ENCODE assay signal across 8 cellular contexts in genomic region chr1:7207875-7208646, GRCh38.
DNase-seq lines count a peak whose midpoint lies in the region; ATAC-seq and TF ChIP-seq lines count a peak whose summit lies in the region.

No MANE protein-coding gene starts in this region.

- peak; percentile 91 for TF ChIP-seq CTCF in A673 (conservative IDR thresholded peaks at IDR 0.05; ENCODE audit: low read depth, low read length)
- peak; percentile 96 for TF ChIP-seq CTCF in foreskin keratinocyte (conservative IDR thresholded peaks at IDR 0.05)

- POLR2A ChIA-PET in A673 (lab: Charles Lee; ENCODE audit: low non-redundant PET): no interaction called here

- DNase-seq in A673 (ENCODE audit: low spot score) (peak; percentile 84), GF-D8 (lab: John Stamatoyannopoulos, UW) (peak; percentile 3), NCI-H128 (lab: John Stamatoyannopoulos, UW; ENCODE audit: unreplicated experiment) (peak; percentile 74), SW480 (ENCODE audit: low spot score) (peak; percentile 57), foreskin keratinocyte (peak; percentile 42 to 68), posterior cingulate gyrus (peak in 9 of 10 donors; percentile 29 to 94 (median 61)), immature natural killer cell (no peak)

- H3K27me3 Mint-ChIP-seq in immature natural killer cell (ENCODE audit: low read depth in 3 of 3): peaks cover 0 to 22% (median 7%) of the 10 kb centered on the region in 3 donors

- H3K4me3 ChIP-seq in A673 (ENCODE audit: low read depth, low read length, poor library complexity, severe bottlenecking): no peak overlapping the region

- H3K9me3 ChIP-seq in A673 (ENCODE audit: low read depth, low read length, poor library complexity, severe bottlenecking): no peaks in the 10 kb centered on the region

- no peaks in the 10 kb centered on the region for H3K4me1 Mint-ChIP-seq in immature natural killer cell

- intact Hi-C loops in A673 (cut with micrococcal nuclease; ENCODE audit: unreplicated experiment) (loop anchor here (5.0 to 10.0 kb wide), 3 partner anchors 166 to 503 kb away; partner anchors contain the start of gene DNAJC11), posterior cingulate gyrus (cut with DNase I) (no loop called here)

- no peaks in the 10 kb centered on the region for H3K36me3 Mint-ChIP-seq in immature natural killer cell

- H3K4me1 ChIP-seq in A673 (ENCODE audit: insufficient read depth, low read length, poor library complexity, severe bottlenecking) (no peaks in the 10 kb centered on the region), foreskin keratinocyte (no peaks in the 10 kb centered on the region)

- no peaks in the 10 kb centered on the region for H3K9me3 Mint-ChIP-seq in immature natural killer cell

- CTCF ChIA-PET in A673 (lab: Charles Lee): interaction anchor here (0.6 to 1.9 kb wide), 5 partner anchors 10 to 489 kb away, joined by 3 to 22 read pairs (median 6); no protein-coding TSS in a partner anchor

- no peaks in the 10 kb centered on the region for H3K36me3 ChIP-seq in A673 (ENCODE audit: insufficient read depth, low read length, poor library complexity, severe bottlenecking)

- H3K27ac ChIP-seq in A673 (ENCODE audit: low read depth, low read length, poor library complexity, severe bottlenecking): no peak overlapping the region
- H3K27ac ChIP-seq in foreskin keratinocyte: no peak overlapping the region

- H3K27ac Mint-ChIP-seq in immature natural killer cell: no peak overlapping the region

- ATAC-seq in foreskin keratinocyte: peak; percentile 92
- no peak for ATAC-seq in HG02938 (IDR thresholded peaks at IDR 0.05; ENCODE audit: unreplicated experiment)

- H3K4me3 Mint-ChIP-seq in immature natural killer cell: no peak overlapping the region

- H3K27me3 ChIP-seq in A673 (replicated peaks; ENCODE audit: insufficient read depth, low read depth, low read length, poor library complexity) (peaks cover 30% of the 10 kb centered on the region), foreskin keratinocyte (peaks cover 8% of the 10 kb centered on the region)

- no TSS peak for BruUV-seq in A673 (replicated peaks; lab: Mats Ljungman, UMichigan)

Comparison
In these comparisons a context has a peak if more than half of its experiments do, and no peak if none do; other contexts are left out.
1. DNase-seq: peak in A673 (single experiment), GF-D8 (single experiment), NCI-H128 (single experiment), SW480 (single experiment), foreskin keratinocyte (2 of 2) and posterior cingulate gyrus (9 of 10); none in immature natural killer cell (0 of 3).